In the genomic region with DNA sequence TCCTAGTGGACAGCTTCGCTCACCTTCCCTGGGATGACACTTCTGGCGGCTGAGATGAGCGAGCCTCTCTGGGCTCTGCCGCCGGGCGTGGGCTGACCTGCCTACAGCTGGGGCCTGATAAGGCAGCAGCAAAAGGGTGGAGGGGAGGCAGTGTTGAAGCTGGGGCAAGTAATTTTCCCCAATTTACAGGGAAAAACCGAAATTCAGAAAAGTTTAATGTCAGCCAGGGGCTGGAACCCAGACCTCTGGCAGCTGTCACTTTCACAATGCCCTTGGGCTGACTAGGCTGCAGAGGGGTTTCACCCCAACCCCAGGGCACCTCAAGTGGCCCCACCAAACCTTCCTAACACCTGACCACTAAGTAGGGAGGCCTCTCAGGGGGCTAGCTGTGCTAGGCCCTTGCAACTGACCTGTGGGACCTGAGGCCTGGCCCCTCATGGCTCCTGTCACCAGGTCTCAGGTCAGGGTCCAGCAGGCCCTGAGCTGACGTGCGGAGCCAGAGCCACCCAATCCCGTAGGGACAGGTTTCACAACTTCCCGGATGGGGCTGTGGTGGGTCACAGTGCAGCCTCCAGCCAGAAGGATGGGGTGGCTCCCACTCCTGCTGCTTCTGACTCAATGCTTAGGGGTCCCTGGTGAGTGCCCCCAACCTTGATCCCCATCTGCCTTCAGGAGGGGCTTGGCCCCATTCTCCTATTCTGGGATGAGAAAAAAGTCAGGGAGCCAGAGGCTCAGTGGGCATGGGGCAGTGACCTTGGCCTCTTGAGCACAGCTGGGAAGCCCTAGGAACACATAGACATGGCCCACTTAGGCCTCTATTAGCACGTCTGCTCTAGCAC, we compare ENCODE assay signal across 1 cellular context.
TF ChIP-seq lines count a peak whose summit lies in the region.
"Not testable (repeated sequence)": the region's sequence is repeated elsewhere in the genome, so short reads cannot be mapped to it uniquely, and the experiment has no call there.

No MANE protein-coding gene starts in this region.

TF ChIP-seq in K562, 482 proteins besides CTCF, POLR2A, EP300 and RAD21 (continues in another document):
- peak; percentile 59; the same call in 1 of the 2 replicates for TF ChIP-seq PYGO2 (tag; IDR thresholded peaks at IDR 0.05)
- TF ChIP-seq HDAC8 (tag; IDR thresholded peaks at IDR 0.05), result peak; percentile 72
- TF ChIP-seq FOXK1 (CRISPR knock-in tag; IDR thresholded peaks at IDR 0.05; ENCODE audit: borderline replicate concordance), result 0 out of 2 replicates have a peak, but pooled peaks have one; percentile 69
- peak; percentile 72; the same call in 1 of the 2 replicates for TF ChIP-seq TEAD4 (IDR thresholded peaks at IDR 0.05; ENCODE audit: low read length)
- TF ChIP-seq TEAD4 (CRISPR knock-in tag; IDR thresholded peaks at IDR 0.05; ENCODE audit: borderline replicate concordance); CEBPG (tag; conservative IDR thresholded peaks at IDR 0.05 in 1 of 2, IDR thresholded peaks at IDR 0.05 in 1 of 2): not testable (repeated sequence)
- 0 out of 2 replicates have a peak, but pooled peaks have one; percentile 22 for TF ChIP-seq CEBPG (CRISPR knock-in tag; IDR thresholded peaks at IDR 0.05)
- peak; percentile 92 for TF ChIP-seq DACH1 (IDR thresholded peaks at IDR 0.05; ENCODE audit: partially characterized antibody)
- TF ChIP-seq ARID1B (IDR thresholded peaks at IDR 0.05), result peak; percentile 93
- TF ChIP-seq, protein P1, sequence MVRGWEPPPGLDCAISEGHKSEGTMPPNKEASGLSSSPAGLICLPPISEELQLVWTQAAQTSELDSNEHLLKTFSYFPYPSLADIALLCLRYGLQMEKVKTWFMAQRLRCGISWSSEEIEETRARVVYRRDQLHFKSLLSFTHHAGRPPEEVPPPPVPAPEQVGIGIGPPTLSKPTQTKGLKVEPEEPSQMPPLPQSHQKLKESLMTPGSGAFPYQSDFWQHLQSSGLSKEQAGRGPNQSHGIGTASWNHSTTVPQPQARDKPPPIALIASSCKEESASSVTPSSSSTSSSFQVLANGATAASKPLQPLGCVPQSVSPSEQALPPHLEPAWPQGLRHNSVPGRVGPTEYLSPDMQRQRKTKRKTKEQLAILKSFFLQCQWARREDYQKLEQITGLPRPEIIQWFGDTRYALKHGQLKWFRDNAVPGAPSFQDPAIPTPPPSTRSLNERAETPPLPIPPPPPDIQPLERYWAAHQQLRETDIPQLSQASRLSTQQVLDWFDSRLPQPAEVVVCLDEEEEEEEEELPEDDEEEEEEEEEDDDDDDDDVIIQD (CRISPR knock-in tag; IDR thresholded peaks at IDR 0.05), result peak; percentile 89; the same call in 1 of the 2 replicates
- TF ChIP-seq HOXB6 (CRISPR knock-in tag; IDR thresholded peaks at IDR 0.05; ENCODE audit: borderline replicate concordance), result peak; percentile 68; the same call in 1 of the 2 replicates
- 0 out of 2 replicates have a peak, but pooled peaks have one; percentile 55 for TF ChIP-seq ZEB2 (IDR thresholded peaks at IDR 0.05)
- peak; percentile 93 for TF ChIP-seq DPF2 (IDR thresholded peaks at IDR 0.05)
- peak; percentile 78; the same call in 1 of the 2 replicates for TF ChIP-seq ZBTB7A (IDR thresholded peaks at IDR 0.05; ENCODE audit: borderline replicate concordance, control insufficient read depth, low read depth, low read length)
- peak; percentile 74 for TF ChIP-seq MXD1 (CRISPR knock-in tag; IDR thresholded peaks at IDR 0.05; ENCODE audit: borderline replicate concordance, poor library complexity, severe bottlenecking)
- TF ChIP-seq ZBTB2 (IDR thresholded peaks at IDR 0.05), result peak; percentile 18; the same call in 1 of the 2 replicates
- TF ChIP-seq, protein P2, sequence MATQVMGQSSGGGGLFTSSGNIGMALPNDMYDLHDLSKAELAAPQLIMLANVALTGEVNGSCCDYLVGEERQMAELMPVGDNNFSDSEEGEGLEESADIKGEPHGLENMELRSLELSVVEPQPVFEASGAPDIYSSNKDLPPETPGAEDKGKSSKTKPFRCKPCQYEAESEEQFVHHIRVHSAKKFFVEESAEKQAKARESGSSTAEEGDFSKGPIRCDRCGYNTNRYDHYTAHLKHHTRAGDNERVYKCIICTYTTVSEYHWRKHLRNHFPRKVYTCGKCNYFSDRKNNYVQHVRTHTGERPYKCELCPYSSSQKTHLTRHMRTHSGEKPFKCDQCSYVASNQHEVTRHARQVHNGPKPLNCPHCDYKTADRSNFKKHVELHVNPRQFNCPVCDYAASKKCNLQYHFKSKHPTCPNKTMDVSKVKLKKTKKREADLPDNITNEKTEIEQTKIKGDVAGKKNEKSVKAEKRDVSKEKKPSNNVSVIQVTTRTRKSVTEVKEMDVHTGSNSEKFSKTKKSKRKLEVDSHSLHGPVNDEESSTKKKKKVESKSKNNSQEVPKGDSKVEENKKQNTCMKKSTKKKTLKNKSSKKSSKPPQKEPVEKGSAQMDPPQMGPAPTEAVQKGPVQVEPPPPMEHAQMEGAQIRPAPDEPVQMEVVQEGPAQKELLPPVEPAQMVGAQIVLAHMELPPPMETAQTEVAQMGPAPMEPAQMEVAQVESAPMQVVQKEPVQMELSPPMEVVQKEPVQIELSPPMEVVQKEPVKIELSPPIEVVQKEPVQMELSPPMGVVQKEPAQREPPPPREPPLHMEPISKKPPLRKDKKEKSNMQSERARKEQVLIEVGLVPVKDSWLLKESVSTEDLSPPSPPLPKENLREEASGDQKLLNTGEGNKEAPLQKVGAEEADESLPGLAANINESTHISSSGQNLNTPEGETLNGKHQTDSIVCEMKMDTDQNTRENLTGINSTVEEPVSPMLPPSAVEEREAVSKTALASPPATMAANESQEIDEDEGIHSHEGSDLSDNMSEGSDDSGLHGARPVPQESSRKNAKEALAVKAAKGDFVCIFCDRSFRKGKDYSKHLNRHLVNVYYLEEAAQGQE (CRISPR knock-in tag; IDR thresholded peaks at IDR 0.05; ENCODE audit: low read depth), result peak; percentile 84
- TF ChIP-seq PTBP1 (IDR thresholded peaks at IDR 0.05; ENCODE audit: low read depth, low read length), result 0 out of 2 replicates have a peak, but pooled peaks have one; percentile 22
- 0 out of 2 replicates have a peak, but pooled peaks have one; percentile 60 for TF ChIP-seq TRIM28 (IDR thresholded peaks at IDR 0.05)
- TF ChIP-seq HMG20B (CRISPR knock-in tag; IDR thresholded peaks at IDR 0.05), result peak; percentile 82; the same call in 1 of the 2 replicates
- TF ChIP-seq ZNF165 (CRISPR knock-in tag; IDR thresholded peaks at IDR 0.05; ENCODE audit: borderline replicate concordance), result 0 out of 2 replicates have a peak, but pooled peaks have one; percentile 22
- 0 out of 2 replicates have a peak, but pooled peaks have one; percentile 20 for TF ChIP-seq ETV1 (tag; conservative IDR thresholded peaks at IDR 0.05; ENCODE audit: low read depth)
- TF ChIP-seq, protein P3, sequence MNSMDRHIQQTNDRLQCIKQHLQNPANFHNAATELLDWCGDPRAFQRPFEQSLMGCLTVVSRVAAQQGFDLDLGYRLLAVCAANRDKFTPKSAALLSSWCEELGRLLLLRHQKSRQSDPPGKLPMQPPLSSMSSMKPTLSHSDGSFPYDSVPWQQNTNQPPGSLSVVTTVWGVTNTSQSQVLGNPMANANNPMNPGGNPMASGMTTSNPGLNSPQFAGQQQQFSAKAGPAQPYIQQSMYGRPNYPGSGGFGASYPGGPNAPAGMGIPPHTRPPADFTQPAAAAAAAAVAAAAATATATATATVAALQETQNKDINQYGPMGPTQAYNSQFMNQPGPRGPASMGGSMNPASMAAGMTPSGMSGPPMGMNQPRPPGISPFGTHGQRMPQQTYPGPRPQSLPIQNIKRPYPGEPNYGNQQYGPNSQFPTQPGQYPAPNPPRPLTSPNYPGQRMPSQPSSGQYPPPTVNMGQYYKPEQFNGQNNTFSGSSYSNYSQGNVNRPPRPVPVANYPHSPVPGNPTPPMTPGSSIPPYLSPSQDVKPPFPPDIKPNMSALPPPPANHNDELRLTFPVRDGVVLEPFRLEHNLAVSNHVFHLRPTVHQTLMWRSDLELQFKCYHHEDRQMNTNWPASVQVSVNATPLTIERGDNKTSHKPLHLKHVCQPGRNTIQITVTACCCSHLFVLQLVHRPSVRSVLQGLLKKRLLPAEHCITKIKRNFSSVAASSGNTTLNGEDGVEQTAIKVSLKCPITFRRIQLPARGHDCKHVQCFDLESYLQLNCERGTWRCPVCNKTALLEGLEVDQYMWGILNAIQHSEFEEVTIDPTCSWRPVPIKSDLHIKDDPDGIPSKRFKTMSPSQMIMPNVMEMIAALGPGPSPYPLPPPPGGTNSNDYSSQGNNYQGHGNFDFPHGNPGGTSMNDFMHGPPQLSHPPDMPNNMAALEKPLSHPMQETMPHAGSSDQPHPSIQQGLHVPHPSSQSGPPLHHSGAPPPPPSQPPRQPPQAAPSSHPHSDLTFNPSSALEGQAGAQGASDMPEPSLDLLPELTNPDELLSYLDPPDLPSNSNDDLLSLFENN (IDR thresholded peaks at IDR 0.05; ENCODE audit: low read depth in 2 of 2, low read length in 2 of 2), result peak in 1 of 2 experiments; percentile 5; a peak in 1 of 4 replicates
- peak in 1 of 2 experiments; percentile 52; a peak in 1 of 4 replicates for TF ChIP-seq MLLT1 (IDR thresholded peaks at IDR 0.05)
- TF ChIP-seq ZNF639 (CRISPR knock-in tag; conservative IDR thresholded peaks at IDR 0.05 in 1 of 2, IDR thresholded peaks at IDR 0.05 in 1 of 2), result peak in 1 of 2 experiments; percentile 16; a peak in 1 of 4 replicates
- TF ChIP-seq KDM2B (CRISPR knock-in tag; IDR thresholded peaks at IDR 0.05), result peak; percentile 97
- TF ChIP-seq, protein P4, sequence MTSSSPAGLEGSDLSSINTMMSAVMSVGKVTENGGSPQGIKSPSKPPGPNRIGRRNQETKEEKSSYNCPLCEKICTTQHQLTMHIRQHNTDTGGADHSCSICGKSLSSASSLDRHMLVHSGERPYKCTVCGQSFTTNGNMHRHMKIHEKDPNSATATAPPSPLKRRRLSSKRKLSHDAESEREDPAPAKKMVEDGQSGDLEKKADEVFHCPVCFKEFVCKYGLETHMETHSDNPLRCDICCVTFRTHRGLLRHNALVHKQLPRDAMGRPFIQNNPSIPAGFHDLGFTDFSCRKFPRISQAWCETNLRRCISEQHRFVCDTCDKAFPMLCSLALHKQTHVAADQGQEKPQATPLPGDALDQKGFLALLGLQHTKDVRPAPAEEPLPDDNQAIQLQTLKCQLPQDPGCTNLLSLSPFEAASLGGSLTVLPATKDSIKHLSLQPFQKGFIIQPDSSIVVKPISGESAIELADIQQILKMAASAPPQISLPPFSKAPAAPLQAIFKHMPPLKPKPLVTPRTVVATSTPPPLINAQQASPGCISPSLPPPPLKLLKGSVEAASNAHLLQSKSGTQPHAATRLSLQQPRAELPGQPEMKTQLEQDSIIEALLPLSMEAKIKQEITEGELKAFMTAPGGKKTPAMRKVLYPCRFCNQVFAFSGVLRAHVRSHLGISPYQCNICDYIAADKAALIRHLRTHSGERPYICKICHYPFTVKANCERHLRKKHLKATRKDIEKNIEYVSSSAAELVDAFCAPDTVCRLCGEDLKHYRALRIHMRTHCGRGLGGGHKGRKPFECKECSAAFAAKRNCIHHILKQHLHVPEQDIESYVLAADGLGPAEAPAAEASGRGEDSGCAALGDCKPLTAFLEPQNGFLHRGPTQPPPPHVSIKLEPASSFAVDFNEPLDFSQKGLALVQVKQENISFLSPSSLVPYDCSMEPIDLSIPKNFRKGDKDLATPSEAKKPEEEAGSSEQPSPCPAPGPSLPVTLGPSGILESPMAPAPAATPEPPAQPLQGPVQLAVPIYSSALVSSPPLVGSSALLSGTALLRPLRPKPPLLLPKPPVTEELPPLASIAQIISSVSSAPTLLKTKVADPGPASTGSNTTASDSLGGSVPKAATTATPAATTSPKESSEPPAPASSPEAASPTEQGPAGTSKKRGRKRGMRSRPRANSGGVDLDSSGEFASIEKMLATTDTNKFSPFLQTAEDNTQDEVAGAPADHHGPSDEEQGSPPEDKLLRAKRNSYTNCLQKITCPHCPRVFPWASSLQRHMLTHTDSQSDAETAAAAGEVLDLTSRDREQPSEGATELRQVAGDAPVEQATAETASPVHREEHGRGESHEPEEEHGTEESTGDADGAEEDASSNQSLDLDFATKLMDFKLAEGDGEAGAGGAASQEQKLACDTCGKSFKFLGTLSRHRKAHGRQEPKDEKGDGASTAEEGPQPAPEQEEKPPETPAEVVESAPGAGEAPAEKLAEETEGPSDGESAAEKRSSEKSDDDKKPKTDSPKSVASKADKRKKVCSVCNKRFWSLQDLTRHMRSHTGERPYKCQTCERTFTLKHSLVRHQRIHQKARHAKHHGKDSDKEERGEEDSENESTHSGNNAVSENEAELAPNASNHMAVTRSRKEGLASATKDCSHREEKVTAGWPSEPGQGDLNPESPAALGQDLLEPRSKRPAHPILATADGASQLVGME (CRISPR knock-in tag; IDR thresholded peaks at IDR 0.05), result peak; percentile 90
- 0 out of 2 replicates have a peak, but pooled peaks have one; percentile 20 for TF ChIP-seq XRCC5 (IDR thresholded peaks at IDR 0.05; ENCODE audit: low read depth, low read length)
